ENCODE assay signal across 1 cellular context in genomic region chr11:74462009-74462408, GRCh38.
TF ChIP-seq lines count a peak whose summit lies in the region.

No MANE protein-coding gene starts in this region.

TF ChIP-seq in GM23338, 12 proteins besides CTCF, POLR2A, EP300 and RAD21 (continued from another document):
- no peak for TF ChIP-seq ZNF462 (CRISPR knock-in tag; IDR thresholded peaks at IDR 0.05)
- TF ChIP-seq STAT1 (IDR thresholded peaks at IDR 0.05; ENCODE audit: unreplicated experiment): no peak
- TF ChIP-seq ZNF114 (CRISPR knock-in tag; IDR thresholded peaks at IDR 0.05): no peak
- TF ChIP-seq ZNF331 (CRISPR knock-in tag; IDR thresholded peaks at IDR 0.05; ENCODE audit: low read depth): no peak
